Comparison of ENCODE assay signal across 23 cellular contexts in the genomic region with DNA sequence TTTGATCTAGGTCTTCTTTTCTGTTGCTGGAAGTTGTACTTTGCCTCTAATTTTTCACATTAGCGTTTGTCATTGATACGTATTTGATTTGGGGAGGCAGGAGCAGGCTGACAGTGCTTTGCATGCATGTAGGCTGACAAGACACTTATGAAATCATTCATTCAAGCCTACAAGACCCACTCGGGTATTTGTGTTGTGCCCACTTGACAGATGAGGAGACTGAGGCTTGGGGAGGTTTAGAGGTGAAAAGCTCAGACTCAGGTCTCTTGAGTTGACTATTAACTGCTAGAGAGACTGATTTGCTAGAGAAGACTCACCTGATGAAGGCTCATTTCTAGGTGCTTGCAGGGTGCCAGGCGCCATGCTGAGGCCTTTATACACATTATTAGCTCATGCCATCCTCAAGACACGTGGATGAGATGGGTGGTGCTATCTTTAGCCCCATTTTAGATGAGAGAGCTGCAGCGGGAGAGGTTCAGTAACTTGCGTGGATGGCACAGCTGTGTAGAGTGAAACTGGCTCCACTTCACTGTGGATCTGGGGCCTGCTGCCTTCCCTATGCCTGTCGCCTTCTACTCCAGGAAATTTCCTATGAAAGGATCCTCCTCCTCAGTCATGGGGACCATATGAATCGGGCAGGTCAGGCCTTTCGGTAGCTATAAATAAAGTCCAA.
DNase-seq lines count a peak whose midpoint lies in the region; ATAC-seq, FAIRE-seq and TF ChIP-seq lines count a peak whose summit lies in the region.
"Had no signal": no experiment of that assay in that cellular context is flagged by ENCODE, and none has a peak within 500 bp of the region (broad histone marks: within the 10 kb centered on the region; RNA-seq: fewer than 3 reads in every experiment).

No MANE protein-coding gene starts in this region.

- no peaks in the 10 kb centered on the region for H3K79me2 ChIP-seq in mammary epithelial cell (ENCODE audit: insufficient read depth, low read length)
- H3K79me2 ChIP-seq in H1 (ENCODE audit: control insufficient read depth in 1 of 2, insufficient read depth in 2 of 2, low read length in 2 of 2): no peaks in the 10 kb centered on the region
- H3K79me2 ChIP-seq in trophoblast cell (ENCODE audit: control insufficient read depth, insufficient read depth, low read length, poor library complexity): no peaks in the 10 kb centered on the region

- no peak overlapping the region for H3K9ac ChIP-seq in mammary epithelial cell (ENCODE audit: insufficient read depth, low read length)
- H3K9ac ChIP-seq in H1 (replicated peaks in 1 of 4; ENCODE audit: extremely low read depth in 1 of 4, low read depth in 3 of 4, low read length in 3 of 4): no peak overlapping the region
- no peak overlapping the region for H3K9ac ChIP-seq in trophoblast cell (ENCODE audit: low read length)
- H3K9ac ChIP-seq: BLaER1 had no signal

- no peak overlapping the region for H3K4me3 Mint-ChIP-seq in MCF 10A (ENCODE audit: unreplicated experiment)
- H3K4me3 Mint-ChIP-seq: B cell; CD4-positive, CD25-positive, alpha-beta regulatory T cell; CD8-positive, alpha-beta T cell; GM23338; HFFc6 had no signal

- H3K79me1 ChIP-seq in H1 (ENCODE audit: low read depth, low read length) (no peaks in the 10 kb centered on the region), trophoblast cell (ENCODE audit: low read length) (peaks cover 5% of the 10 kb centered on the region)

- no peak overlapping the region for H2BK12ac ChIP-seq in H1 (ENCODE audit: low read depth, low read length)
- H2BK12ac ChIP-seq in trophoblast cell (ENCODE audit: low read length): peak overlapping the region; percentile 32

- H4K5ac ChIP-seq in H1 (ENCODE audit: insufficient read length, low read depth, low read length): no peak overlapping the region

- no peak overlapping the region for H3K4me3 ChIP-seq in mammary epithelial cell (replicated peaks in 1 of 3; ENCODE audit: insufficient read depth in 1 of 3, low read depth in 2 of 3, low read length in 3 of 3)
- no peak overlapping the region for H3K4me3 ChIP-seq in H1 (ENCODE audit: extremely low read depth in 1 of 4, insufficient read depth in 2 of 4, low read depth in 3 of 4, low read length in 4 of 4)
- no peak overlapping the region for H3K4me3 ChIP-seq in trophoblast cell (ENCODE audit: low read depth, low read length)
- H3K4me3 ChIP-seq: BLaER1, GM12878, GM23338, HAP-1 had no signal

- H4K20me1 ChIP-seq in mammary epithelial cell (ENCODE audit: insufficient read depth, low read length) (no peaks in the 10 kb centered on the region), H1 (replicated peaks in 1 of 2; ENCODE audit: control insufficient read depth in 1 of 2, insufficient read depth in 2 of 2, low read length in 2 of 2) (no peaks in the 10 kb centered on the region)
- H4K20me1 ChIP-seq: BLaER1 had no signal

- H3K23ac ChIP-seq in H1 (ENCODE audit: insufficient read length) (no peak overlapping the region), trophoblast cell (ENCODE audit: low read length) (no peak overlapping the region)

- DNase-seq in MCF 10A (ENCODE audit: unreplicated experiment): no peak
- DNase-seq in mammary epithelial cell: no peak
- DNase-seq in H1 (ENCODE audit: low read depth in 1 of 2, low spot score in 2 of 2): no peak
- DNase-seq in trophoblast cell: no peak
- no peak for DNase-seq in G401 (ENCODE audit: low spot score)
- DNase-seq: Caco-2; CD4-positive, CD25-positive, alpha-beta regulatory T cell; CD8-positive, alpha-beta T cell; DMS153; DND-41; GDM1; HFFc6 had no signal

- no peaks in the 10 kb centered on the region for H3K36me3 ChIP-seq in mammary epithelial cell (ENCODE audit: insufficient read depth, low read length)
- no peaks in the 10 kb centered on the region; a peak in 1 of 8 replicates for H3K36me3 ChIP-seq in H1 (ENCODE audit: control insufficient read depth in 2 of 4, insufficient read depth in 4 of 4, low read length in 3 of 4)
- no peaks in the 10 kb centered on the region for H3K36me3 ChIP-seq in trophoblast cell (ENCODE audit: control insufficient read depth in 1 of 2, insufficient read depth in 2 of 2, low read length in 2 of 2)
- H3K36me3 ChIP-seq: HAP-1 had no signal

- no peak for TF ChIP-seq RAD21 in H1 (IDR thresholded peaks at IDR 0.05 in 1 of 2, conservative IDR thresholded peaks at IDR 0.05 in 1 of 2; ENCODE audit: low read depth in 2 of 2, low read length in 2 of 2)

- H4K91ac ChIP-seq in H1 (replicated peaks; ENCODE audit: insufficient read length, low read length) (no peak overlapping the region), trophoblast cell (ENCODE audit: low read depth, low read length) (no peak overlapping the region)

- no peak overlapping the region for H3K4ac ChIP-seq in H1 (replicated peaks; ENCODE audit: insufficient read length, low read depth, low read length)
- no peak overlapping the region for H3K4ac ChIP-seq in trophoblast cell (ENCODE audit: low read depth, low read length)

- no peaks in the 10 kb centered on the region for H3K9me3 ChIP-seq in mammary epithelial cell (replicated peaks; ENCODE audit: insufficient read depth, low read length)
- H3K9me3 ChIP-seq in H1 (ENCODE audit: insufficient read depth in 2 of 2, low read depth in 1 of 2, low read length in 1 of 2): no peaks in the 10 kb centered on the region
- H3K9me3 ChIP-seq in trophoblast cell (ENCODE audit: insufficient read depth, low read depth, low read length): peaks cover 2% of the 10 kb centered on the region
- H3K9me3 ChIP-seq: Caco-2, HAP-1 had no signal

- BruUV-seq in MCF 10A (replicated peaks; lab: Mats Ljungman, UMichigan) (no TSS peak), mammary epithelial cell (replicated peaks; lab: Mats Ljungman, UMichigan) (no TSS peak)

- no peak overlapping the region for H3K56ac ChIP-seq in H1 (replicated peaks; ENCODE audit: insufficient read length, low read depth, low read length)

- H2AK5ac ChIP-seq in H1 (ENCODE audit: low read depth, low read length): no peak overlapping the region
- H2AK5ac ChIP-seq in trophoblast cell (ENCODE audit: low read length): no peak overlapping the region

- POLR2A ChIA-PET in MCF 10A (lab: Yijun Ruan, JAX) (no interaction called here), H1 (lab: Charles Lee; ENCODE audit: partially characterized antibody) (interaction anchor here (1.3 kb wide), 1 partner anchor 15 kb away, joined by 6 read pairs; no protein-coding TSS in a partner anchor)

- H3K18ac ChIP-seq in H1 (ENCODE audit: extremely low read depth, low read length) (no peak overlapping the region), trophoblast cell (ENCODE audit: low read length) (no peak overlapping the region)

- TF ChIP-seq POLR2A in H1 (IDR thresholded peaks at IDR 0.05; ENCODE audit: control extremely low read depth in 1 of 2, low read depth in 2 of 2, low read length in 2 of 2): no peak

- in situ Hi-C loops in mammary epithelial cell (cut with MboI; ENCODE audit: low sequenced_read_pairs in 2 of 2) (no loop called here), G401 (cut with HindIII; ENCODE audit: low sequenced_read_pairs) (no loop called here)

- CTCF ChIA-PET in MCF 10A (lab: Yijun Ruan, JAX): interaction anchor here (1.0 to 2.0 kb wide), 3 partner anchors 26 to 30 kb away, joined by 3 to 8 read pairs (median 8); no protein-coding TSS in a partner anchor
- CTCF ChIA-PET in mammary epithelial cell (lab: Charles Lee; ENCODE audit: low non-redundant PET): no interaction called here
- CTCF ChIA-PET in H1 (lab: Charles Lee; ENCODE audit: partially characterized antibody): interaction anchor here (0.6 to 6.0 kb wide), 9 partner anchors 8 to 336 kb away, joined by 3 to 44 read pairs (median 4); no protein-coding TSS in a partner anchor

- no peaks in the 10 kb centered on the region for H3K9me3 Mint-ChIP-seq in MCF 10A (ENCODE audit: unreplicated experiment)
- H3K9me3 Mint-ChIP-seq: HFFc6 had no signal

- no peak for ATAC-seq in HG02852 (IDR thresholded peaks at IDR 0.05; ENCODE audit: unreplicated experiment)
- ATAC-seq: CD8-positive, alpha-beta T cell; GM12878; GM23338 had no signal

- intact Hi-C loops in MCF 10A (cut with micrococcal nuclease) (no loop called here), mammary epithelial cell (cut with micrococcal nuclease) (no loop called here)

- no peak overlapping the region for H2BK15ac ChIP-seq in H1 (ENCODE audit: low read length)

- no peaks in the 10 kb centered on the region; the same call in 1 of the 2 replicates for H3K23me2 ChIP-seq in H1 (ENCODE audit: low read depth, low read length)

- H3K4me2 ChIP-seq in mammary epithelial cell (ENCODE audit: insufficient read depth, low read depth, low read length) (no peak overlapping the region), H1 (ENCODE audit: insufficient read depth in 1 of 2, low read depth in 2 of 2, low read length in 2 of 2) (no peak overlapping the region), trophoblast cell (ENCODE audit: low read length) (no peak overlapping the region)
- H3K4me2 ChIP-seq: BLaER1, GM23338 had no signal

- H3K27ac ChIP-seq in mammary epithelial cell (ENCODE audit: insufficient read depth, low read depth, low read length) (no peak overlapping the region), H1 (ENCODE audit: low read depth, low read length) (no peak overlapping the region), trophoblast cell (ENCODE audit: low read depth, low read length) (no peak overlapping the region)
- H3K27ac ChIP-seq: 22Rv1, BLaER1, C4-2B had no signal

- H2BK120ac ChIP-seq in H1 (replicated peaks; ENCODE audit: low read depth, low read length) (no peak overlapping the region), trophoblast cell (ENCODE audit: insufficient read depth, low read length, poor library complexity) (no peak overlapping the region)

- WGBS in mammary epithelial cell (ENCODE audit: low coverage, missing lambda C conversion rate): 72% methylated on average over 10 of the region's 10 CpGs
- WGBS in H1 (ENCODE audit: extremely low coverage in 1 of 2, insufficient coverage in 1 of 2, insufficient read length in 1 of 2, insufficient replicate concordance in 2 of 2, low coverage in 1 of 2, low lambda C conversion rate in 2 of 2, missing lambda C conversion rate in 1 of 2), 2 experiments: 83% methylated on average over 10 of the region's 10 CpGs; no CpG with 5 or more reads in 1 of the 2 experiments
- WGBS in trophoblast cell (ENCODE audit: extremely low coverage, insufficient coverage, insufficient read length): no CpG with 5 or more reads among the region's 10 CpGs

- H3K27me3 Mint-ChIP-seq in MCF 10A (ENCODE audit: insufficient read depth, unreplicated experiment): no peaks in the 10 kb centered on the region
- H3K27me3 Mint-ChIP-seq: B cell; CD4-positive, CD25-positive, alpha-beta regulatory T cell had no signal

- TF ChIP-seq EP300 in H1 (IDR thresholded peaks at IDR 0.05; ENCODE audit: borderline replicate concordance in 1 of 2, low read depth in 2 of 2, low read length in 2 of 2): no peak

- peaks cover 5% of the 10 kb centered on the region for H3K36me3 Mint-ChIP-seq in MCF 10A (ENCODE audit: insufficient read depth, unreplicated experiment)

- H3K4me1 ChIP-seq in mammary epithelial cell (ENCODE audit: insufficient read depth, low read length): no peaks in the 10 kb centered on the region
- H3K4me1 ChIP-seq in H1 (replicated peaks in 1 of 4; ENCODE audit: control insufficient read depth in 3 of 4, insufficient read depth in 4 of 4, low read length in 3 of 4): peaks cover 0 to 4% (median 0%) of the 10 kb centered on the region in 4 experiments; a peak in 3 of 7 replicates
- peaks cover 7 to 10% of the 10 kb centered on the region in 2 experiments for H3K4me1 ChIP-seq in trophoblast cell (ENCODE audit: control insufficient read depth in 1 of 2, insufficient read depth in 2 of 2, low read length in 2 of 2)

- H2BK5ac ChIP-seq in H1 (ENCODE audit: low read depth, low read length) (no peak overlapping the region), trophoblast cell (ENCODE audit: low read depth, low read length, poor library complexity) (no peak overlapping the region)

- FAIRE-seq in H1 (lab: Jason Lieb, UNC): no peak
- FAIRE-seq: A204.1, GM12878, GM19239, H54 had no signal

- no peak overlapping the region for H4K12ac ChIP-seq in trophoblast cell (ENCODE audit: low read depth, low read length)

- H4K8ac ChIP-seq in H1 (ENCODE audit: extremely low read depth, insufficient read depth, low read length) (peak overlapping the region; percentile 14; the same call in 1 of the 2 replicates), trophoblast cell (ENCODE audit: low read depth, low read length) (no peak overlapping the region)

- H2AFZ ChIP-seq in mammary epithelial cell (ENCODE audit: low read depth, low read length): no peak overlapping the region
- H2AFZ ChIP-seq in H1 (ENCODE audit: low read length): no peak overlapping the region
- H2AFZ ChIP-seq in trophoblast cell (ENCODE audit: insufficient read depth, low read length, poor library complexity): no peak overlapping the region
- H2AFZ ChIP-seq: GM23338 had no signal

- no peak overlapping the region for H2BK20ac ChIP-seq in H1 (ENCODE audit: low read length)

- H3K27me3 ChIP-seq in mammary epithelial cell (ENCODE audit: insufficient read depth, low read length) (no peaks in the 10 kb centered on the region), H1 (replicated peaks in 1 of 4; ENCODE audit: control insufficient read depth in 3 of 4, extremely low read depth in 1 of 4, insufficient read depth in 3 of 4, low read length in 3 of 4) (no peaks in the 10 kb centered on the region; a peak in 1 of 7 replicates), trophoblast cell (ENCODE audit: insufficient read depth, low read length) (no peaks in the 10 kb centered on the region)
- H3K27me3 ChIP-seq: BLaER1 had no signal

- TF ChIP-seq CTCF in MCF 10A (IDR thresholded peaks at IDR 0.05; ENCODE audit: unreplicated experiment) (no peak), mammary epithelial cell (conservative IDR thresholded peaks at IDR 0.05 in 1 of 2, IDR thresholded peaks at IDR 0.05 in 1 of 2; ENCODE audit: extremely low read depth in 1 of 2, insufficient read depth in 1 of 2, low read depth in 1 of 2, low read length in 2 of 2) (no peak), H1 (IDR thresholded peaks at IDR 0.05; ENCODE audit: control extremely low read depth in 1 of 3, insufficient read depth in 1 of 3, low read depth in 1 of 3, low read length in 3 of 3) (no peak)

- dilution Hi-C loops in mammary epithelial cell (cut with HindIII; ENCODE audit: low sequenced_read_pairs): no loop called here

- H3K14ac ChIP-seq in H1 (ENCODE audit: insufficient read length): no peak overlapping the region
- H3K14ac ChIP-seq in trophoblast cell (ENCODE audit: low read length): no peak overlapping the region

- H3K4me1 Mint-ChIP-seq in MCF 10A (ENCODE audit: insufficient read depth, unreplicated experiment): peaks cover 4% of the 10 kb centered on the region
- H3K4me1 Mint-ChIP-seq: B cell; CD4-positive, CD25-positive, alpha-beta regulatory T cell had no signal

- H3K27ac Mint-ChIP-seq in MCF 10A (ENCODE audit: low read depth, unreplicated experiment): peak overlapping the region; percentile 21
- H3K27ac Mint-ChIP-seq: CD8-positive, alpha-beta T cell; GM23338; HFFc6 had no signal
